8 cellular contexts compared by ENCODE assay signal in genomic region chr5:177113566-177114424, GRCh38. TPM values are rescaled to one million over a fixed set of nuclear protein-coding genes. Genes with fewer than 3 reads are reported as not detected.
A peak's percentile ranks its signal among the peaks of the same experiment; 100 is the strongest.
DNase-seq lines count a peak whose midpoint lies in the region; ATAC-seq, FAIRE-seq and TF ChIP-seq lines count a peak whose summit lies in the region.

No MANE protein-coding gene starts in this region.

- no peak overlapping the region for H3K4me2 ChIP-seq in MM.1S (ENCODE audit: low read depth, low read length)
- H3K4me2 ChIP-seq in SU-DHL-6 (ENCODE audit: low read depth, low read length, poor library complexity, severe bottlenecking), result no peak overlapping the region

- DNase-seq in 8988T (peak; percentile 93), GM12891 (ENCODE audit: insufficient read length, low spot score) (peak; percentile 79), MM.1S (peak; percentile 64), Right ventricle myocardium inferior (ENCODE audit: missing footprints) (peak; percentile 86), progenitor cell of endocrine pancreas (ENCODE audit: low spot score, unreplicated experiment) (peak; percentile 67), uterus (peak; percentile 79 to 83)
- DNase-seq in activated naive CD8-positive, alpha-beta T cell treated with anti-CD3 and anti-CD28 coated beads, Interleukin-2, amount 50 U/mL, for 16 hours (ENCODE audit: low read depth, low spot score), result peak; percentile 60

- H3K4me3 ChIP-seq in MM.1S (ENCODE audit: low read length) (no peak overlapping the region), SU-DHL-6 (ENCODE audit: insufficient read depth, low read length, poor library complexity, severe bottlenecking) (no peak overlapping the region), uterus (no peak overlapping the region)

- peak; percentile 92 for FAIRE-seq in GM12891 (lab: Jason Lieb, UNC)

- H3K27me3 ChIP-seq in MM.1S (replicated peaks; ENCODE audit: insufficient read depth, low read length) (no peaks in the 10 kb centered on the region), SU-DHL-6 (ENCODE audit: low read length) (no peaks in the 10 kb centered on the region), uterus (no peaks in the 10 kb centered on the region)

- H3K36me3 ChIP-seq in MM.1S (replicated peaks; ENCODE audit: insufficient read depth, low read length), result no peaks in the 10 kb centered on the region
- H3K36me3 ChIP-seq in SU-DHL-6 (ENCODE audit: low read length), result no peaks in the 10 kb centered on the region
- no peaks in the 10 kb centered on the region for H3K36me3 ChIP-seq in uterus

- peak overlapping the region; percentile 67 for H2AFZ ChIP-seq in MM.1S (ENCODE audit: low read length)
- H2AFZ ChIP-seq in SU-DHL-6 (ENCODE audit: low read depth, low read length, severe bottlenecking), result peak overlapping the region; percentile 18

- no peak overlapping the region for H3K27ac Mint-ChIP-seq in progenitor cell of endocrine pancreas

- 0 out of 2 replicates have a peak, but pooled peaks cover 6% of the 10 kb centered on the region for H3K4me1 ChIP-seq in MM.1S (ENCODE audit: low read length)
- H3K4me1 ChIP-seq in uterus, result no peaks in the 10 kb centered on the region

- no peaks in the 10 kb centered on the region for H3K9me3 Mint-ChIP-seq in progenitor cell of endocrine pancreas (ENCODE audit: low read depth)

- H3K79me2 ChIP-seq in MM.1S (ENCODE audit: low read length), result no peaks in the 10 kb centered on the region
- H3K79me2 ChIP-seq in SU-DHL-6 (ENCODE audit: insufficient read depth, low read length), result no peaks in the 10 kb centered on the region

- TF ChIP-seq POLR2A in GM12891 (IDR thresholded peaks at IDR 0.05; ENCODE audit: low read depth, low read length), result no peak
- no peak for TF ChIP-seq POLR2A in uterus (IDR thresholded peaks at IDR 0.05)

- no peaks in the 10 kb centered on the region for H3K9me2 ChIP-seq in MM.1S (replicated peaks; ENCODE audit: insufficient read depth, low read length)
- no peaks in the 10 kb centered on the region for H3K9me2 ChIP-seq in SU-DHL-6 (replicated peaks; ENCODE audit: insufficient read depth, low read length)

- H3K9ac ChIP-seq in MM.1S (ENCODE audit: low read length) (no peak overlapping the region), SU-DHL-6 (ENCODE audit: low read length) (peak overlapping the region; percentile 6; the same call in 1 of the 2 replicates)

- no peaks in the 10 kb centered on the region for H3K36me3 Mint-ChIP-seq in progenitor cell of endocrine pancreas (ENCODE audit: insufficient read depth)

- intact Hi-C loops in Right ventricle myocardium inferior (cut with DNase I) (loop anchor here (2.0 to 10.0 kb wide), 3 partner anchors 189 to 455 kb away; partner anchors contain the start of genes PRELID1, RAB24 and SLC34A1), uterus (cut with DNase I; ENCODE audit: low total_unique reads) (loop anchor here (10.0 kb wide), 1 partner anchor 191 kb away; the partner anchor contains the start of genes PRELID1 and RAB24)

- H3F3A ChIP-seq in MM.1S (ENCODE audit: insufficient read depth, low read length), result no peaks in the 10 kb centered on the region
- peaks cover 6% of the 10 kb centered on the region; the same call in 1 of the 2 replicates for H3F3A ChIP-seq in SU-DHL-6 (ENCODE audit: insufficient read depth)

- no peaks in the 10 kb centered on the region for H4K20me1 ChIP-seq in MM.1S (ENCODE audit: insufficient read depth, low read length)
- no peaks in the 10 kb centered on the region for H4K20me1 ChIP-seq in SU-DHL-6 (ENCODE audit: low read depth, low read length)

- peaks cover 5% of the 10 kb centered on the region for H3K27me3 Mint-ChIP-seq in progenitor cell of endocrine pancreas

- H3K4me3 Mint-ChIP-seq in progenitor cell of endocrine pancreas (ENCODE audit: low read depth), result no peak overlapping the region

- ATAC-seq in Right ventricle myocardium inferior, result peak; percentile 52

- H3K9me3 ChIP-seq in MM.1S (replicated peaks; ENCODE audit: insufficient read depth, low read length), result no peaks in the 10 kb centered on the region
- H3K9me3 ChIP-seq in SU-DHL-6 (ENCODE audit: insufficient read depth, low read length), result no peaks in the 10 kb centered on the region
- H3K9me3 ChIP-seq in uterus, result no peaks in the 10 kb centered on the region

- peak; percentile 98 for TF ChIP-seq CTCF in MM.1S (IDR thresholded peaks at IDR 0.05; ENCODE audit: low read length)
- peak; percentile 97 for TF ChIP-seq CTCF in SU-DHL-6 (IDR thresholded peaks at IDR 0.05; ENCODE audit: insufficient read depth, low read length, poor library complexity, severe bottlenecking)
- peak; percentile 96 for TF ChIP-seq CTCF in progenitor cell of endocrine pancreas (IDR thresholded peaks at IDR 0.05; ENCODE audit: unreplicated experiment)
- peak; percentile 97 to 99 (median 98) for TF ChIP-seq CTCF in uterus (IDR thresholded peaks at IDR 0.05)

- H3K4me1 Mint-ChIP-seq in progenitor cell of endocrine pancreas (ENCODE audit: low read depth), result peaks cover 19% of the 10 kb centered on the region

- no peak overlapping the region for H3K27ac ChIP-seq in MM.1S (ENCODE audit: low read length)
- H3K27ac ChIP-seq in SU-DHL-6 (ENCODE audit: low read depth, low read length), result no peak overlapping the region
- H3K27ac ChIP-seq in uterus, result no peak overlapping the region

TF ChIP-seq in GM12891, 5 proteins besides CTCF, POLR2A, EP300 and RAD21:
- TF ChIP-seq TAF1 (IDR thresholded peaks at IDR 0.05; ENCODE audit: low read depth, low read length) (no peak), SPI1 (IDR thresholded peaks at IDR 0.05; ENCODE audit: low read depth, low read length) (no peak), PAX5 (IDR thresholded peaks at IDR 0.05; ENCODE audit: insufficient read depth, low read length, severe bottlenecking) (no peak), POU2F2 (IDR thresholded peaks at IDR 0.05; ENCODE audit: low read depth, low read length) (peak; percentile 80; the same call in 1 of the 2 replicates)

RNA-seq across cellular contexts. Expression of gene NSD1, which starts 19.8 kb away (rescaled TPM):
- polyA plus RNA-seq in GM12891 (2012; ENCODE audit: low read depth, missing spikeins), result 14.9 TPM
- 36.1 TPM for total RNA-seq in Right ventricle myocardium inferior
- total RNA-seq in progenitor cell of endocrine pancreas, result 168 and 178 TPM in 2 replicates
- total RNA-seq in uterus, result 100 to 1,000 TPM in 2 of 4 donors, 10 to 100 TPM in 2; 24.1 to 132 (median 64.6) TPM

RNA-seq across cellular contexts. Expression of gene FGFR4, which starts 27.1 kb away (rescaled TPM):
- polyA plus RNA-seq in GM12891 (2012; ENCODE audit: low read depth, missing spikeins), result 0.33 TPM
- total RNA-seq in Right ventricle myocardium inferior (4.3 TPM), progenitor cell of endocrine pancreas (244 and 258 TPM in 2 replicates), uterus (10 to 100 TPM in 1 of 4 donors, 1 to 10 TPM in 1, under 1 TPM in 2; under 0.01 to 18.8 (median 1.5) TPM)

Comparison
In these comparisons a context has a peak if more than half of its experiments do, and no peak if none do; other contexts are left out.
1. RNA of gene FGFR4, which starts 27.1 kb away (total RNA-seq): 244 to 258 TPM in progenitor cell of endocrine pancreas; 4.3 TPM in Right ventricle myocardium inferior (single experiment) and under 0.01 to 18.8 TPM in uterus; every median in the first group is over 10 times any median in the second.
2. Peak in every context shown above with its lines, with median percentiles within 50 percentile points of each other: DNase-seq and CTCF ChIP-seq.